Comparison of ENCODE assay signal across 10 cellular contexts in genomic region chr17:40019140-40019991, GRCh38. TPM values are rescaled to one million over a fixed set of nuclear protein-coding genes. Genes with fewer than 3 reads are reported as not detected.
DNase-seq lines count a peak whose midpoint lies in the region; ATAC-seq and TF ChIP-seq lines count a peak whose summit lies in the region.
"Had no signal": no experiment of that assay in that cellular context is flagged by ENCODE, and none has a peak within 500 bp of the region (broad histone marks: within the 10 kb centered on the region; RNA-seq: fewer than 3 reads in every experiment).

No MANE protein-coding gene starts in this region.

- H3K4me3 Mint-ChIP-seq in activated T-helper 17 cell treated with anti-CD3 and anti-CD28 coated beads, Interleukin-2, amount 50 U/mL, for 72 hours: no peak overlapping the region
- H3K4me3 Mint-ChIP-seq: activated CD4-positive, alpha-beta T cell treated with anti-CD3 and anti-CD28 coated beads for 36 hours had no signal

- in situ Hi-C loops in G401 (cut with HindIII; ENCODE audit: low sequenced_read_pairs): no loop called here

- H3K36me3 Mint-ChIP-seq in activated T-helper 17 cell treated with anti-CD3 and anti-CD28 coated beads, Interleukin-2, amount 50 U/mL, for 72 hours (ENCODE audit: low read depth): peaks cover 44% of the 10 kb centered on the region

- H3K36me3 ChIP-seq in H7 (replicated peaks; ENCODE audit: control insufficient read depth, insufficient read depth, low read length) (peaks cover 13% of the 10 kb centered on the region), gastroesophageal sphincter (peaks cover 0 to 50% of the 10 kb centered on the region in 2 donors), skeletal muscle satellite cell (ENCODE audit: insufficient read depth, low read length) (peaks cover 27% of the 10 kb centered on the region)

- no peak for TF ChIP-seq CTCF in gastroesophageal sphincter (IDR thresholded peaks at IDR 0.05)
- no peak for TF ChIP-seq CTCF in GM10248 (IDR thresholded peaks at IDR 0.05; ENCODE audit: control extremely low read depth, extremely low read depth, low read depth, missing control alignments)

- H3K4me3 ChIP-seq in H7 (ENCODE audit: insufficient read depth, low read depth, low read length) (no peak overlapping the region), gastroesophageal sphincter (no peak overlapping the region), skeletal muscle satellite cell (ENCODE audit: low read length) (peak overlapping the region; percentile 72)

- 40 to 78% methylated on average over 1 to 4 of the region's 24 CpGs for WGBS in gastroesophageal sphincter (ENCODE audit: low coverage in 1 of 2), 2 donors

- H3K4me1 Mint-ChIP-seq in activated T-helper 17 cell treated with anti-CD3 and anti-CD28 coated beads, Interleukin-2, amount 50 U/mL, for 72 hours: peaks cover 4% of the 10 kb centered on the region
- H3K4me1 Mint-ChIP-seq: activated CD4-positive, alpha-beta T cell treated with anti-CD3 and anti-CD28 coated beads for 36 hours had no signal

- H3K27me3 Mint-ChIP-seq in activated T-helper 17 cell treated with anti-CD3 and anti-CD28 coated beads, Interleukin-2, amount 50 U/mL, for 72 hours: no peaks in the 10 kb centered on the region
- H3K27me3 Mint-ChIP-seq: activated CD4-positive, alpha-beta T cell treated with anti-CD3 and anti-CD28 coated beads for 36 hours had no signal

- no peak for TF ChIP-seq POLR2A in gastroesophageal sphincter (IDR thresholded peaks at IDR 0.05)

- peaks cover 0 to 92% (median 45%) of the 10 kb centered on the region in 3 donors for H3K4me1 ChIP-seq in gastroesophageal sphincter
- H3K4me1 ChIP-seq in skeletal muscle satellite cell (ENCODE audit: control insufficient read depth, insufficient read depth, low read length): peaks cover 98% of the 10 kb centered on the region

- peak overlapping the region; percentile 87 for H3K9ac ChIP-seq in skeletal muscle satellite cell (ENCODE audit: low read depth, low read length)

- POLR2A ChIA-PET in GM10248 (lab: Yijun Ruan, JAX): no interaction called here

- peak; percentile 80 for DNase-seq in H7
- no peak for DNase-seq in GM10248 (ENCODE audit: extremely low spot score)
- no peak for DNase-seq in G401 (ENCODE audit: low spot score)
- no peak for DNase-seq in KG1 (lab: John Stamatoyannopoulos, UW)
- DNase-seq: activated CD4-positive, alpha-beta T cell treated with anti-CD3 and anti-CD28 coated beads for 36 hours had no signal

- no peak for ATAC-seq in activated T-helper 17 cell treated with anti-CD3 and anti-CD28 coated beads, Interleukin-2, amount 50 U/mL, for 72 hours (replicated peaks)
- peak; percentile 50 for ATAC-seq in gastroesophageal sphincter
- ATAC-seq in GM18873 (IDR thresholded peaks at IDR 0.05; ENCODE audit: low FRiP score, unreplicated experiment): no peak
- ATAC-seq: activated CD4-positive, alpha-beta T cell treated with anti-CD3 and anti-CD28 coated beads for 36 hours had no signal

- H3K27ac ChIP-seq in gastroesophageal sphincter: peak overlapping the region in 3 of 4 donors; percentile 74 to 77 (median 76)

- H3K27me3 ChIP-seq in H7 (ENCODE audit: control insufficient read depth, insufficient read depth, low read length) (no peaks in the 10 kb centered on the region), gastroesophageal sphincter (no peaks in the 10 kb centered on the region), skeletal muscle satellite cell (ENCODE audit: control insufficient read depth, insufficient read depth, low read length) (no peaks in the 10 kb centered on the region)

- CTCF ChIA-PET in GM10248 (lab: Yijun Ruan, JAX): interaction anchor here (1.0 to 8.4 kb wide), 4 partner anchors 10 to 398 kb away, joined by 3 to 137 read pairs (median 4); no protein-coding TSS in a partner anchor

- peak overlapping the region; percentile 48 for H3K27ac Mint-ChIP-seq in activated T-helper 17 cell treated with anti-CD3 and anti-CD28 coated beads, Interleukin-2, amount 50 U/mL, for 72 hours
- H3K27ac Mint-ChIP-seq: activated CD4-positive, alpha-beta T cell treated with anti-CD3 and anti-CD28 coated beads for 36 hours had no signal

- H3K9me3 Mint-ChIP-seq in activated T-helper 17 cell treated with anti-CD3 and anti-CD28 coated beads, Interleukin-2, amount 50 U/mL, for 72 hours: no peaks in the 10 kb centered on the region

- TF ChIP-seq EP300 in gastroesophageal sphincter (IDR thresholded peaks at IDR 0.05): no peak

- H3K9me3 ChIP-seq in gastroesophageal sphincter (no peaks in the 10 kb centered on the region), skeletal muscle satellite cell (replicated peaks; ENCODE audit: low read length) (no peaks in the 10 kb centered on the region)

- peak overlapping the region; percentile 94 for H3K4me2 ChIP-seq in skeletal muscle satellite cell (ENCODE audit: low read length)

RNA-seq across cellular contexts. Expression of gene CSF3, which starts 4.1 kb away (rescaled TPM):
- 0.28 TPM in 1 of 2 replicates, not detected in the other for total RNA-seq in H7 (2014; rRNA removed; shearing (Covaris generic))
- not detected for total RNA-seq in activated T-helper 17 cell treated with anti-CD3 and anti-CD28 coated beads, Interleukin-2, amount 50 U/mL, for 72 hours
- total RNA-seq in gastroesophageal sphincter: 1 to 10 TPM in 1 of 4 donors, not detected in 3; 9.3 TPM
- total RNA-seq in skeletal muscle satellite cell (2012; rRNA removed): 6.8 and 15.1 TPM in 2 replicates
- total RNA-seq in G401 (2014; rRNA removed; shearing (Covaris generic)): not detected in 2 replicates
- total RNA-seq: activated CD4-positive, alpha-beta T cell treated with anti-CD3 and anti-CD28 coated beads for 36 hours; osteocyte had no signal

RNA-seq across cellular contexts. Expression of gene MED24, which starts 34.8 kb away (rescaled TPM):
- total RNA-seq in H7 (2014; rRNA removed; shearing (Covaris generic)): 85.6 and 99.9 TPM in 2 replicates
- 100 to 1,000 TPM in 1 of 2 donors, 10 to 100 TPM in 1; 83.5 to 140 TPM for total RNA-seq in activated T-helper 17 cell treated with anti-CD3 and anti-CD28 coated beads, Interleukin-2, amount 50 U/mL, for 72 hours
- total RNA-seq in gastroesophageal sphincter: 10 to 100 TPM; 42.1 to 57.9 (median 50.3) TPM
- total RNA-seq in skeletal muscle satellite cell (2012; rRNA removed): 52.7 and 58.3 TPM in 2 replicates
- total RNA-seq in G401 (2014; rRNA removed; shearing (Covaris generic)): 70.0 and 90.8 TPM in 2 replicates

RNA-seq across cellular contexts. Expression of gene PSMD3, which starts 38.8 kb away (rescaled TPM):
- 243 and 325 TPM in 2 replicates for total RNA-seq in H7 (2014; rRNA removed; shearing (Covaris generic))
- 100 to 1,000 TPM in 1 of 2 donors, 10 to 100 TPM in 1; 97.6 to 159 TPM for total RNA-seq in activated T-helper 17 cell treated with anti-CD3 and anti-CD28 coated beads, Interleukin-2, amount 50 U/mL, for 72 hours
- total RNA-seq in gastroesophageal sphincter: 100 to 1,000 TPM in 1 of 4 donors, 10 to 100 TPM in 3; 65.1 to 105 (median 78.8) TPM
- 133 and 148 TPM in 2 replicates for total RNA-seq in skeletal muscle satellite cell (2012; rRNA removed)
- total RNA-seq in G401 (2014; rRNA removed; shearing (Covaris generic)): 248 and 317 TPM in 2 replicates

RNA-seq across cellular contexts. Expression of gene THRA, which starts 43.4 kb away (rescaled TPM):
- 13.2 and 15.2 TPM in 2 replicates for total RNA-seq in H7 (2014; rRNA removed; shearing (Covaris generic))
- 10 to 100 TPM; 10.3 to 14.4 TPM for total RNA-seq in activated T-helper 17 cell treated with anti-CD3 and anti-CD28 coated beads, Interleukin-2, amount 50 U/mL, for 72 hours
- total RNA-seq in gastroesophageal sphincter: 100 to 1,000 TPM in 2 of 4 donors, 10 to 100 TPM in 2; 84.8 to 133 (median 102) TPM
- total RNA-seq in skeletal muscle satellite cell (2012; rRNA removed): 18.8 and 22.6 TPM in 2 replicates
- total RNA-seq in G401 (2014; rRNA removed; shearing (Covaris generic)): 11.8 and 18.4 TPM in 2 replicates

RNA-seq across cellular contexts. Expression of gene GSDMA, which starts 56.6 kb away (rescaled TPM):
- total RNA-seq in H7 (2014; rRNA removed; shearing (Covaris generic)): not detected in 2 replicates
- 1 to 10 TPM in 1 of 2 donors, under 1 TPM in 1; 0.63 to 1.1 TPM for total RNA-seq in activated T-helper 17 cell treated with anti-CD3 and anti-CD28 coated beads, Interleukin-2, amount 50 U/mL, for 72 hours
- 1 to 10 TPM in 1 of 4 donors, under 1 TPM in 2, not detected in 1; 0.35 to 1.6 (median 0.54) TPM for total RNA-seq in gastroesophageal sphincter
- total RNA-seq in skeletal muscle satellite cell (2012; rRNA removed): 0.22 TPM in 1 of 2 replicates, not detected in the other
- not detected in 2 replicates for total RNA-seq in G401 (2014; rRNA removed; shearing (Covaris generic))
- total RNA-seq: osteocyte had no signal
